In genomic region chr17:68544111-68544510, GRCh38 we compare ENCODE assay signal across 39 cellular contexts. TPM values are rescaled to one million over a fixed set of nuclear protein-coding genes. Genes with fewer than 3 reads are reported as not detected.
"Had no signal": no experiment of that assay in that cellular context is flagged by ENCODE, and none has a peak within 500 bp of the region (broad histone marks: within the 10 kb centered on the region; RNA-seq: fewer than 3 reads in every experiment).

No MANE protein-coding gene starts in this region.

- H3K36me3 Mint-ChIP-seq: activated naive CD8-positive, alpha-beta T cell treated with anti-CD3 and anti-CD28 coated beads for 36 hours had no signal

- H3K27ac ChIP-seq: adrenal gland, cardiac muscle cell, colonic mucosa, epithelial cell of prostate, esophagus squamous epithelium, pancreas, psoas muscle, suprapubic skin, tibial artery, WERI-Rb-1 had no signal

- H3K27ac Mint-ChIP-seq: activated CD4-positive, alpha-beta memory T cell treated with anti-CD3 and anti-CD28 coated beads for 36 hours; activated CD4-positive, alpha-beta T cell treated with anti-CD3 and anti-CD28 coated beads, Interleukin-2, amount 10 ng/mL, durations not matched to agents 24 days and 14 days; activated naive CD4-positive, alpha-beta T cell treated with anti-CD3 and anti-CD28 coated beads for 36 hours; activated naive CD8-positive, alpha-beta T cell treated with anti-CD3 and anti-CD28 coated beads for 36 hours; activated T-helper 1 cell treated with anti-CD3 and anti-CD28 coated beads, Interleukin-12 subunit alpha, Interleukin-12 subunit beta, Interleukin-2, Interleukin-4 antibody, amounts not matched to agents 30 ng/mL and 10 ng/mL and 1 ng/mL, durations not matched to agents 14 hours and 24 hours and 36 hours; nephron progenitor cell; stimulated activated memory B cell treated with anti-CD40 and anti-IgM and Interleukin-4, amounts not matched to agents 10 μg/mL and 1 μg/mL and 100 μg/mL, for 72 hours; T-helper 1 cell treated with Interleukin-12 subunit alpha and Interleukin-12 subunit beta and Interleukin-4 antibody, amounts not matched to agents 30 μg/mL and 1 μg/mL, for 36 hours had no signal

- H3K27me3 ChIP-seq: adrenal gland, cardiac muscle cell, colonic mucosa, esophagus squamous epithelium, pancreas, suprapubic skin, tibial artery had no signal

- H3K27me3 Mint-ChIP-seq: activated CD4-positive, alpha-beta memory T cell treated with anti-CD3 and anti-CD28 coated beads for 36 hours; activated CD4-positive, alpha-beta T cell treated with anti-CD3 and anti-CD28 coated beads, Interleukin-2, amount 10 ng/mL, durations not matched to agents 24 days and 14 days; activated naive CD8-positive, alpha-beta T cell treated with anti-CD3 and anti-CD28 coated beads for 36 hours; stimulated activated memory B cell treated with anti-CD40 and anti-IgM and Interleukin-4, amounts not matched to agents 10 μg/mL and 1 μg/mL and 100 μg/mL, for 72 hours had no signal

- DNase-seq: activated CD4-positive, alpha-beta memory T cell treated with anti-CD3 and anti-CD28 coated beads for 36 hours; activated CD4-positive, alpha-beta T cell treated with anti-CD3 and anti-CD28 coated beads, Interleukin-2, amount 10 ng/mL, durations not matched to agents 24 days and 14 days; activated CD4-positive, CD25-positive, alpha-beta regulatory T cell treated with anti-CD3 and anti-CD28 coated beads, Interleukin-2, amount 50 U/mL, for 72 hours; activated CD8-positive, alpha-beta memory T cell treated with anti-CD3 and anti-CD28 coated beads, Interleukin-2, amount 50 U/mL, for 4 hours; activated effector memory CD4-positive, alpha-beta T cell treated with anti-CD3 and anti-CD28 coated beads, Interleukin-2, amount 50 U/mL, for 16 hours; activated naive CD4-positive, alpha-beta T cell treated with anti-CD3 and anti-CD28 coated beads for 36 hours; activated naive CD8-positive, alpha-beta T cell treated with anti-CD3 and anti-CD28 coated beads for 36 hours; activated T-cell treated with anti-CD3 and anti-CD28 coated beads, Interleukin-2, amount 50 U/mL, for 1 hour; adrenal gland; aorta; cerebellar nuclear complex; colonic mucosa; effector CD8-positive, alpha-beta T cell; esophagus squamous epithelium; hippocampal formation; left cardiac atrium; mesendoderm; nephron progenitor cell; pancreas; psoas muscle; stimulated activated CD4-positive, alpha-beta T cell treated with anti-CD3 and anti-CD28 coated beads, Interleukin-1b, Interleukin-23, amount 100 ng/mL, for 48 hours; stimulated activated CD4-positive, alpha-beta T cell treated with anti-CD3 and anti-CD28 coated beads, Interleukin-4, amount 100 ng/mL, for 4 hours; stimulated activated CD8-positive, alpha-beta memory T cell treated with anti-CD3 and anti-CD28 coated beads, Interleukin-4, amount 100 ng/mL, for 48 hours; T1000; tibial artery; WERI-Rb-1 had no signal

- ATAC-seq: left cardiac atrium; pancreas; stimulated activated memory B cell treated with anti-CD40 and anti-IgM and Interleukin-4, amounts not matched to agents 10 μg/mL and 1 μg/mL and 100 μg/mL, for 72 hours had no signal

- H3K9me3 Mint-ChIP-seq: activated CD4-positive, alpha-beta T cell treated with anti-CD3 and anti-CD28 coated beads, Interleukin-2, amount 10 ng/mL, durations not matched to agents 24 days and 14 days; activated naive CD8-positive, alpha-beta T cell treated with anti-CD3 and anti-CD28 coated beads for 36 hours; activated T-helper 1 cell treated with anti-CD3 and anti-CD28 coated beads, Interleukin-12 subunit alpha, Interleukin-12 subunit beta, Interleukin-2, Interleukin-4 antibody, amounts not matched to agents 30 ng/mL and 10 ng/mL and 1 ng/mL, durations not matched to agents 14 hours and 24 hours and 36 hours; stimulated activated memory B cell treated with anti-CD40 and anti-IgM and Interleukin-4, amounts not matched to agents 10 μg/mL and 1 μg/mL and 100 μg/mL, for 72 hours; T-helper 1 cell treated with Interleukin-12 subunit alpha and Interleukin-12 subunit beta and Interleukin-4 antibody, amounts not matched to agents 30 μg/mL and 1 μg/mL, for 36 hours had no signal

- H3K4me1 ChIP-seq: adrenal gland, colonic mucosa, pancreas, tibial artery had no signal

- H3K36me3 ChIP-seq: cardiac muscle cell, colonic mucosa had no signal

- H3K4me3 ChIP-seq: adrenal gland, cardiac muscle cell, colonic mucosa, esophagus squamous epithelium, pancreas, psoas muscle, smooth muscle cell, suprapubic skin, tibial artery had no signal

- H3K4me3 Mint-ChIP-seq: activated CD4-positive, alpha-beta memory T cell treated with anti-CD3 and anti-CD28 coated beads for 36 hours; activated CD4-positive, alpha-beta T cell treated with anti-CD3 and anti-CD28 coated beads, Interleukin-2, amount 10 ng/mL, durations not matched to agents 24 days and 14 days; activated naive CD4-positive, alpha-beta T cell treated with anti-CD3 and anti-CD28 coated beads for 36 hours; activated naive CD8-positive, alpha-beta T cell treated with anti-CD3 and anti-CD28 coated beads for 36 hours; activated T-helper 1 cell treated with anti-CD3 and anti-CD28 coated beads, Interleukin-12 subunit alpha, Interleukin-12 subunit beta, Interleukin-2, Interleukin-4 antibody, amounts not matched to agents 30 ng/mL and 10 ng/mL and 1 ng/mL, durations not matched to agents 14 hours and 24 hours and 36 hours; brain; nephron progenitor cell; stimulated activated memory B cell treated with anti-CD40 and anti-IgM and Interleukin-4, amounts not matched to agents 10 μg/mL and 1 μg/mL and 100 μg/mL, for 72 hours; T-helper 1 cell treated with Interleukin-12 subunit alpha and Interleukin-12 subunit beta and Interleukin-4 antibody, amounts not matched to agents 30 μg/mL and 1 μg/mL, for 36 hours had no signal

- FAIRE-seq: endometrium, frontal cortex, keratinocyte, pancreas had no signal

- H3K4me2 ChIP-seq: smooth muscle cell had no signal

- H3K9me3 ChIP-seq: adrenal gland, colonic mucosa, esophagus squamous epithelium, pancreas, psoas muscle, suprapubic skin, tibial artery had no signal

- H3K4me1 Mint-ChIP-seq: activated CD4-positive, alpha-beta T cell treated with anti-CD3 and anti-CD28 coated beads, Interleukin-2, amount 10 ng/mL, durations not matched to agents 24 days and 14 days; activated naive CD8-positive, alpha-beta T cell treated with anti-CD3 and anti-CD28 coated beads for 36 hours; nephron progenitor cell; stimulated activated memory B cell treated with anti-CD40 and anti-IgM and Interleukin-4, amounts not matched to agents 10 μg/mL and 1 μg/mL and 100 μg/mL, for 72 hours had no signal

RNA-seq across cellular contexts. Expression of gene FAM20A, which starts 57.1 kb away (rescaled TPM):
- total RNA-seq: activated CD4-positive, alpha-beta memory T cell treated with anti-CD3 and anti-CD28 coated beads for 36 hours; activated CD4-positive, alpha-beta T cell treated with anti-CD3 and anti-CD28 coated beads, Interleukin-2, amount 10 ng/mL, durations not matched to agents 24 days and 14 days; activated CD8-positive, alpha-beta memory T cell treated with anti-CD3 and anti-CD28 coated beads for 36 hours; activated naive CD4-positive, alpha-beta T cell treated with anti-CD3 and anti-CD28 coated beads for 36 hours; activated naive CD8-positive, alpha-beta T cell treated with anti-CD3 and anti-CD28 coated beads for 36 hours; activated T-helper 1 cell treated with anti-CD3 and anti-CD28 coated beads, Interleukin-12 subunit alpha, Interleukin-12 subunit beta, Interleukin-2, Interleukin-4 antibody, amounts not matched to agents 30 ng/mL and 10 ng/mL and 1 ng/mL, durations not matched to agents 14 hours and 24 hours and 36 hours; dermis microvascular lymphatic vessel endothelial cell had no signal
